In genomic region chr9:129080312-129080607, GRCh38 we compare ENCODE assay signal across 8 cellular contexts. TPM values are rescaled to one million over a fixed set of nuclear protein-coding genes. Genes with fewer than 3 reads are reported as not detected.
DNase-seq lines count a peak whose midpoint lies in the region; ATAC-seq, FAIRE-seq and TF ChIP-seq lines count a peak whose summit lies in the region.

No MANE protein-coding gene starts in this region.

- FAIRE-seq in endothelial cell of umbilical vein (lab: Jason Lieb, UNC): peak; percentile 21

- no TSS peak for BruUV-seq in endothelial cell of umbilical vein (replicated peaks; lab: Mats Ljungman, UMichigan)

- DNase-seq in ELR (ENCODE audit: low read depth) (peak; percentile 20), endothelial cell of umbilical vein (ENCODE audit: low read depth, low spot score) (peak; percentile 7), trophoblast cell (peak in 1 of 2 donors; percentile 9), ureter (ENCODE audit: low spot score) (no peak), NCI-H146 treated with DMSO at 0.1 percent for 48 hours (lab: John Stamatoyannopoulos, UW; ENCODE audit: unreplicated experiment) (no peak), mesenteric fat pad (ENCODE audit: low spot score) (no peak)

- TF ChIP-seq POLR2A in endothelial cell of umbilical vein (IDR thresholded peaks at IDR 0.05; ENCODE audit: low read depth, low read length): no peak

- H2AK5ac ChIP-seq in trophoblast cell (ENCODE audit: low read length): no peak overlapping the region

- no peaks in the 10 kb centered on the region for H3K9me2 ChIP-seq in OCI-LY1 (ENCODE audit: low read depth, low read length)

- no peak overlapping the region for H2BK12ac ChIP-seq in trophoblast cell (ENCODE audit: low read length)

- H4K12ac ChIP-seq in trophoblast cell (ENCODE audit: low read depth, low read length): peak overlapping the region; percentile 32

- no peak overlapping the region for H3K18ac ChIP-seq in trophoblast cell (ENCODE audit: low read length)

- H3K4me2 ChIP-seq in OCI-LY1 (ENCODE audit: low read length): peak overlapping the region; percentile 96
- H3K4me2 ChIP-seq in endothelial cell of umbilical vein (ENCODE audit: insufficient read depth, low read length): peak overlapping the region; percentile 80
- H3K4me2 ChIP-seq in trophoblast cell (ENCODE audit: low read length): peak overlapping the region; percentile 81

- no peaks in the 10 kb centered on the region for H4K20me1 ChIP-seq in OCI-LY1 (ENCODE audit: insufficient read depth, low read length)
- H4K20me1 ChIP-seq in endothelial cell of umbilical vein (replicated peaks; ENCODE audit: control insufficient read depth, extremely low read depth, insufficient read depth, low read length): no peaks in the 10 kb centered on the region

- H3K27me3 ChIP-seq in OCI-LY1 (ENCODE audit: insufficient read depth, low read length) (no peaks in the 10 kb centered on the region), endothelial cell of umbilical vein (ENCODE audit: control insufficient read depth in 2 of 2, insufficient read depth in 2 of 2, low read length in 2 of 2) (no peaks in the 10 kb centered on the region), trophoblast cell (ENCODE audit: insufficient read depth, low read length) (no peaks in the 10 kb centered on the region)

- H3K9me3 ChIP-seq in OCI-LY1 (ENCODE audit: low read length) (no peaks in the 10 kb centered on the region), endothelial cell of umbilical vein (replicated peaks; ENCODE audit: control insufficient read depth, insufficient read depth, low read length) (no peaks in the 10 kb centered on the region), trophoblast cell (ENCODE audit: insufficient read depth, low read depth, low read length) (peaks cover 1% of the 10 kb centered on the region)

- dilution Hi-C loops in endothelial cell of umbilical vein (cut with MboI; ENCODE audit: extremely low pct_ligation_motif_present, low sequenced_read_pairs): no loop called here

- H3K79me1 ChIP-seq in trophoblast cell (ENCODE audit: low read length): peaks cover 7% of the 10 kb centered on the region

- no peak overlapping the region for H3K23ac ChIP-seq in trophoblast cell (ENCODE audit: low read length)

- peak overlapping the region; percentile 15 for H4K91ac ChIP-seq in trophoblast cell (ENCODE audit: low read depth, low read length)

- no peak for TF ChIP-seq CTCF in OCI-LY1 (IDR thresholded peaks at IDR 0.05; ENCODE audit: low read length)
- no peak for TF ChIP-seq CTCF in endothelial cell of umbilical vein (IDR thresholded peaks at IDR 0.05; ENCODE audit: extremely low read depth in 1 of 2, insufficient read depth in 1 of 2, low read depth in 1 of 2, low read length in 2 of 2)

- H3K79me2 ChIP-seq in OCI-LY1 (ENCODE audit: insufficient read depth, low read length): peaks cover 8% of the 10 kb centered on the region
- peaks cover 20% of the 10 kb centered on the region for H3K79me2 ChIP-seq in endothelial cell of umbilical vein (ENCODE audit: control insufficient read depth, insufficient read depth, low read length)
- H3K79me2 ChIP-seq in trophoblast cell (ENCODE audit: control insufficient read depth, insufficient read depth, low read length, poor library complexity): peaks cover 6% of the 10 kb centered on the region

- peak overlapping the region; percentile 26 for H3K14ac ChIP-seq in trophoblast cell (ENCODE audit: low read length)

- no peaks in the 10 kb centered on the region for H3F3A ChIP-seq in OCI-LY1 (ENCODE audit: insufficient read depth, low read length)

- H3K9ac ChIP-seq in OCI-LY1 (ENCODE audit: low read length) (peak overlapping the region; percentile 73), endothelial cell of umbilical vein (replicated peaks; ENCODE audit: extremely low read depth, insufficient read depth, low read length) (peak overlapping the region; percentile 28), trophoblast cell (ENCODE audit: low read length) (peak overlapping the region; percentile 71)

- H3K4me3 ChIP-seq in OCI-LY1 (ENCODE audit: low read depth, low read length, poor library complexity, severe bottlenecking): peak overlapping the region; percentile 76
- H3K4me3 ChIP-seq in endothelial cell of umbilical vein (replicated peaks in 1 of 3; ENCODE audit: insufficient read depth in 1 of 3, low read depth in 1 of 3, low read length in 3 of 3): peak overlapping the region; percentile 44 to 63 (median 62)
- peak overlapping the region; percentile 83 for H3K4me3 ChIP-seq in trophoblast cell (ENCODE audit: low read depth, low read length)

- WGBS in trophoblast cell (ENCODE audit: extremely low coverage, insufficient coverage, insufficient read length): no CpG with 5 or more reads among the region's 11 CpGs

- H2BK5ac ChIP-seq in trophoblast cell (ENCODE audit: low read depth, low read length, poor library complexity): no peak overlapping the region

- intact Hi-C loops in endothelial cell of umbilical vein (cut with micrococcal nuclease): loop anchor here (2.0 kb wide), 1 partner anchor 43 kb away; the partner anchor contains the start of gene MIGA2

- no peaks in the 10 kb centered on the region for H3K9me1 ChIP-seq in endothelial cell of umbilical vein (replicated peaks; ENCODE audit: control insufficient read depth, extremely low read depth, insufficient read depth, low read length)

- H3K4me1 ChIP-seq in OCI-LY1 (ENCODE audit: insufficient read depth, low read length, severe bottlenecking): peaks cover 27% of the 10 kb centered on the region
- peaks cover 16% of the 10 kb centered on the region for H3K4me1 ChIP-seq in endothelial cell of umbilical vein (ENCODE audit: control insufficient read depth, extremely low read depth, insufficient read depth, low read length)
- H3K4me1 ChIP-seq in trophoblast cell (ENCODE audit: control insufficient read depth in 1 of 2, insufficient read depth in 2 of 2, low read length in 2 of 2): peaks cover 11 to 12% of the 10 kb centered on the region in 2 experiments

- H2AFZ ChIP-seq in OCI-LY1 (ENCODE audit: low read length): no peak overlapping the region
- H2AFZ ChIP-seq in endothelial cell of umbilical vein (ENCODE audit: low read depth, low read length): peak overlapping the region; percentile 93
- H2AFZ ChIP-seq in trophoblast cell (ENCODE audit: insufficient read depth, low read length, poor library complexity): peak overlapping the region; percentile 74

- H3K4ac ChIP-seq in trophoblast cell (ENCODE audit: low read depth, low read length): no peak overlapping the region

- H3K36me3 ChIP-seq in OCI-LY1 (ENCODE audit: insufficient read depth, low read length) (peaks cover 5% of the 10 kb centered on the region), endothelial cell of umbilical vein (ENCODE audit: control insufficient read depth in 2 of 2, extremely low read depth in 1 of 2, insufficient read depth in 2 of 2, low read length in 2 of 2) (peaks cover 0 to 3% of the 10 kb centered on the region in 2 experiments), trophoblast cell (ENCODE audit: control insufficient read depth in 1 of 2, insufficient read depth in 2 of 2, low read length in 2 of 2) (peaks cover 6 to 14% of the 10 kb centered on the region in 2 experiments)

- ATAC-seq in HG02571 (IDR thresholded peaks at IDR 0.05; ENCODE audit: unreplicated experiment): no peak

- POLR2A ChIA-PET in endothelial cell of umbilical vein (lab: Charles Lee): no interaction called here

- H3K27ac ChIP-seq in OCI-LY1 (ENCODE audit: low read depth, low read length, poor library complexity, severe bottlenecking) (no peak overlapping the region), endothelial cell of umbilical vein (ENCODE audit: insufficient read depth, low read depth, low read length) (no peak overlapping the region), trophoblast cell (ENCODE audit: low read depth, low read length) (no peak overlapping the region)

- no peak overlapping the region for H2BK120ac ChIP-seq in trophoblast cell (ENCODE audit: insufficient read depth, low read length, poor library complexity)

- CTCF ChIA-PET in endothelial cell of umbilical vein (lab: Charles Lee): no interaction called here

- H4K8ac ChIP-seq in trophoblast cell (ENCODE audit: low read depth, low read length): peak overlapping the region; percentile 82

RNA-seq across cellular contexts. Expression of gene DOLPP1, which starts 0.7 kb away (rescaled TPM):
- total RNA-seq in endothelial cell of umbilical vein: 17.7 and 26.6 TPM in 2 replicates
- 28.3 and 32.4 TPM in 2 replicates for polyA plus RNA-seq in endothelial cell of umbilical vein
- 25.7 and 26.5 TPM in 2 replicates for polyA plus RNA-seq in endothelial cell of umbilical vein (2011; cell fraction: cytosol; rRNA removed)
- polyA plus RNA-seq in endothelial cell of umbilical vein (2011; cell fraction: nucleus; rRNA removed): 17.0 and 17.1 TPM in 2 replicates
- polyA plus RNA-seq in endothelial cell of umbilical vein (2012): 9.2 and 11.8 TPM in 2 replicates
- polyA minus RNA-seq in endothelial cell of umbilical vein: 17.7 and 20.7 TPM in 2 replicates
- 14.8 TPM for polyA minus RNA-seq in endothelial cell of umbilical vein (2011; cell fraction: cytosol; rRNA and poly(A)+ RNA removed)
- 4.9 and 7.0 TPM in 2 replicates for polyA minus RNA-seq in endothelial cell of umbilical vein (2011; cell fraction: nucleus; rRNA and poly(A)+ RNA removed)
- 25.6 and 29.1 TPM in 2 replicates for polyA plus RNA-seq in trophoblast cell (2013)
- 18.2 TPM for total RNA-seq in ureter
- total RNA-seq in mesenteric fat pad: 10.4 TPM

RNA-seq across cellular contexts. Expression of gene CRAT, which starts 30.3 kb away (rescaled TPM):
- total RNA-seq in endothelial cell of umbilical vein (34.2 and 36.8 TPM in 2 replicates), ureter (42.1 TPM), mesenteric fat pad (65.7 TPM)
- 55.3 and 65.2 TPM in 2 replicates for polyA plus RNA-seq in endothelial cell of umbilical vein
- polyA plus RNA-seq in endothelial cell of umbilical vein (2011; cell fraction: cytosol; rRNA removed): 37.7 and 41.6 TPM in 2 replicates
- polyA plus RNA-seq in endothelial cell of umbilical vein (2011; cell fraction: nucleus; rRNA removed): 46.0 and 52.0 TPM in 2 replicates
- polyA plus RNA-seq in endothelial cell of umbilical vein (2012): 38.0 and 54.5 TPM in 2 replicates
- 34.7 and 36.8 TPM in 2 replicates for polyA minus RNA-seq in endothelial cell of umbilical vein
- polyA minus RNA-seq in endothelial cell of umbilical vein (2011; cell fraction: cytosol; rRNA and poly(A)+ RNA removed): 3.8 TPM
- polyA minus RNA-seq in endothelial cell of umbilical vein (2011; cell fraction: nucleus; rRNA and poly(A)+ RNA removed): 9.4 and 12.8 TPM in 2 replicates
- 13.3 and 13.9 TPM in 2 replicates for polyA plus RNA-seq in trophoblast cell (2013)

RNA-seq across cellular contexts. Expression of gene PTPA, which starts 31.0 kb away (rescaled TPM):
- total RNA-seq in endothelial cell of umbilical vein: 121 and 123 TPM in 2 replicates
- polyA plus RNA-seq in endothelial cell of umbilical vein: 97.7 and 108 TPM in 2 replicates
- polyA plus RNA-seq in endothelial cell of umbilical vein (2011; cell fraction: cytosol; rRNA removed): 104 and 109 TPM in 2 replicates
- 80.0 and 93.4 TPM in 2 replicates for polyA plus RNA-seq in endothelial cell of umbilical vein (2011; cell fraction: nucleus; rRNA removed)
- polyA plus RNA-seq in endothelial cell of umbilical vein (2012): 102 and 108 TPM in 2 replicates
- 121 and 135 TPM in 2 replicates for polyA minus RNA-seq in endothelial cell of umbilical vein
- polyA minus RNA-seq in endothelial cell of umbilical vein (2011; cell fraction: cytosol; rRNA and poly(A)+ RNA removed): 94.9 TPM
- 29.3 and 48.0 TPM in 2 replicates for polyA minus RNA-seq in endothelial cell of umbilical vein (2011; cell fraction: nucleus; rRNA and poly(A)+ RNA removed)
- polyA plus RNA-seq in trophoblast cell (2013): 62.5 and 63.2 TPM in 2 replicates
- 143 TPM for total RNA-seq in ureter
- 61.9 TPM for total RNA-seq in mesenteric fat pad

RNA-seq across cellular contexts. Expression of gene MIGA2, which starts 43.8 kb away (rescaled TPM):
- total RNA-seq in endothelial cell of umbilical vein (28.0 and 29.5 TPM in 2 replicates), ureter (58.2 TPM), mesenteric fat pad (17.3 TPM)
- polyA plus RNA-seq in endothelial cell of umbilical vein: 27.7 and 28.0 TPM in 2 replicates
- polyA plus RNA-seq in endothelial cell of umbilical vein (2011; cell fraction: cytosol; rRNA removed): 13.1 and 15.9 TPM in 2 replicates
- 125 and 138 TPM in 2 replicates for polyA plus RNA-seq in endothelial cell of umbilical vein (2011; cell fraction: nucleus; rRNA removed)
- polyA plus RNA-seq in endothelial cell of umbilical vein (2012): 15.3 and 16.1 TPM in 2 replicates
- 12.8 and 20.8 TPM in 2 replicates for polyA minus RNA-seq in endothelial cell of umbilical vein
- 11.4 TPM for polyA minus RNA-seq in endothelial cell of umbilical vein (2011; cell fraction: cytosol; rRNA and poly(A)+ RNA removed)
- polyA minus RNA-seq in endothelial cell of umbilical vein (2011; cell fraction: nucleus; rRNA and poly(A)+ RNA removed): 18.4 and 31.4 TPM in 2 replicates
- polyA plus RNA-seq in trophoblast cell (2013): 11.5 and 11.6 TPM in 2 replicates

RNA-seq across cellular contexts. Expression of gene SH3GLB2, which starts 52.1 kb away (rescaled TPM):
- total RNA-seq in endothelial cell of umbilical vein (55.8 and 58.8 TPM in 2 replicates), ureter (317 TPM), mesenteric fat pad (43.2 TPM)
- polyA plus RNA-seq in endothelial cell of umbilical vein: 77.5 and 91.9 TPM in 2 replicates
- polyA plus RNA-seq in endothelial cell of umbilical vein (2011; cell fraction: cytosol; rRNA removed): 39.7 and 56.0 TPM in 2 replicates
- polyA plus RNA-seq in endothelial cell of umbilical vein (2011; cell fraction: nucleus; rRNA removed): 277 and 325 TPM in 2 replicates
- 39.9 and 52.4 TPM in 2 replicates for polyA plus RNA-seq in endothelial cell of umbilical vein (2012)
- 26.6 and 38.9 TPM in 2 replicates for polyA minus RNA-seq in endothelial cell of umbilical vein
- 84.7 TPM for polyA minus RNA-seq in endothelial cell of umbilical vein (2011; cell fraction: cytosol; rRNA and poly(A)+ RNA removed)
- polyA minus RNA-seq in endothelial cell of umbilical vein (2011; cell fraction: nucleus; rRNA and poly(A)+ RNA removed): 27.8 and 31.7 TPM in 2 replicates
- 60.0 and 65.8 TPM in 2 replicates for polyA plus RNA-seq in trophoblast cell (2013)

Comparison
In these comparisons a context has a peak if more than half of its experiments do, and no peak if none do; other contexts are left out.
1. DNase-seq: peak in ELR (single experiment) and endothelial cell of umbilical vein (single experiment); none in ureter (single experiment), NCI-H146 treated with DMSO at 0.1 percent for 48 hours (single experiment) and mesenteric fat pad (single experiment).
2. Peak in every context shown above with its lines, with median percentiles within 50 percentile points of each other: H3K4me2 ChIP-seq, H3K4me3 ChIP-seq and H3K9ac ChIP-seq.